In the genomic region with DNA sequence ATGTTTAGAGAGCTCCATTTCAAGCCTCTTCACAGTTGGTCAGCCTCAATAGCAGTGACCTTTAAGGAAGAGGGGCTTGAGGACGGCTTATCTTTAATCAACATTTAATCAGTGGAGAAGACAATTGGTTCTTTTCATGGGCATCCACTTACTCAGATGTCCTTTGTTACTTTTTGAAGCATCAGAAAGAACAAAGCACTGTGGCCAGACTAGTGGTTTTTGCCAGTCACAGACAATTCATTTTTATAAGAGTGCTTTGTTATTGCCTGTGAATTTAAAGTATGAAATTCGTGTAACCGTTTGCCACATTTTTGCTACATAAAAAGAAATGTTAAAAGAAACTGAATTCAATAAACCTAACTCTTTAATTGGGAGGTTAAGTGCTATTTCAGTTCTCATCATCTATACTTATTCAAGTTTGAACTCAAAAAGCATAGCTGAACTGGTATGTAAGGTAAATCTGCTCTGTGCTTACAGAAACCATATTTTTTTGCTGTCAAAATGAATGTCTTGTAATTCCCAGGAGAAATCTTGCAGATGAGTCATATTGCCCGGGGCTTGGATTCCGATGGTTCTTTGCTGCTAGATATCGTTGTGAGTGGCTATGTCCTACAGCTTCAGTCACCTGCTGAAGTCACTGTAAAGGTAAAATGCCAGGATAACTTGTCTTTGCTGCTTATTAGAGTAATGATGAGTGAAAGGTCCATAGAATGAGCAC, we compare ENCODE assay signal across 10 cellular contexts.
DNase-seq lines count a peak whose midpoint lies in the region; ATAC-seq and TF ChIP-seq lines count a peak whose summit lies in the region.
"Had no signal": no experiment of that assay in that cellular context is flagged by ENCODE, and none has a peak within 500 bp of the region (broad histone marks: within the 10 kb centered on the region; RNA-seq: fewer than 3 reads in every experiment).

No MANE protein-coding gene starts in this region.

- peak; percentile 35 for DNase-seq in HCEC 1CT
- peak; percentile 65 to 85 for DNase-seq in foreskin fibroblast
- DNase-seq in stromal cell of bone marrow (ENCODE audit: low read depth), result peak; percentile 26
- DNase-seq in HK-2 (ENCODE audit: unreplicated experiment), result no peak
- no peak for DNase-seq in T-cell
- no peak for DNase-seq in 8988T
- DNase-seq: anterior cingulate cortex, SHP77 had no signal

- POLR2A ChIA-PET in T-cell (lab: Charles Lee), result no interaction called here

- ATAC-seq in SK-N-SH treated with all-trans-retinoic acid at 6 μM for 48 hours (peak; percentile 83), HG02938 (IDR thresholded peaks at IDR 0.05; ENCODE audit: unreplicated experiment) (no peak), T-cell (replicated peaks in 1 of 4) (no peak)

- no peaks in the 10 kb centered on the region for H3K9me3 Mint-ChIP-seq in T-cell

- no peak overlapping the region for H3K4me3 ChIP-seq in foreskin fibroblast (ENCODE audit: low read depth in 1 of 2, low read length in 2 of 2)

- H3K4me3 Mint-ChIP-seq in T-cell, result no peak overlapping the region

- no peaks in the 10 kb centered on the region for H3K36me3 Mint-ChIP-seq in T-cell

- CTCF ChIA-PET in T-cell (lab: Charles Lee), result no interaction called here

- H3K4me1 Mint-ChIP-seq in T-cell, result no peaks in the 10 kb centered on the region

- H3K27ac Mint-ChIP-seq in T-cell, result no peak overlapping the region

- TF ChIP-seq CTCF in foreskin fibroblast (IDR thresholded peaks at IDR 0.05; ENCODE audit: low read depth, low read length), result no peak

- peaks cover 0 to 12% of the 10 kb centered on the region in 2 donors for H3K27me3 Mint-ChIP-seq in T-cell

TF ChIP-seq in SK-N-SH treated with all-trans-retinoic acid at 6 μM for 48 hours, 23 proteins besides CTCF, POLR2A, EP300 and RAD21:
- peak; percentile 55; the same call in 1 of the 2 replicates for TF ChIP-seq ZC3H10 (CRISPR knock-in tag; IDR thresholded peaks at IDR 0.05)
- TF ChIP-seq SNAI2 (CRISPR knock-in tag; IDR thresholded peaks at IDR 0.05), result no peak
TF ChIP-seq in SK-N-SH treated with all-trans-retinoic acid at 6 μM for 48 hours: peak in this region for 1.

Comparison
In these comparisons a context has a peak if more than half of its experiments do, and no peak if none do; other contexts are left out.
1. DNase-seq: peak in HCEC 1CT (single experiment), foreskin fibroblast (2 of 2) and stromal cell of bone marrow (single experiment); none in HK-2 (single experiment), T-cell (0 of 34) and 8988T (single experiment).